16 cellular contexts compared by ENCODE assay signal in genomic region chr10:102122450-102122849, GRCh38. TPM values are rescaled to one million over a fixed set of nuclear protein-coding genes. Genes with fewer than 3 reads are reported as not detected.
DNase-seq lines count a peak whose midpoint lies in the region; ATAC-seq, FAIRE-seq and TF ChIP-seq lines count a peak whose summit lies in the region.
"Had no signal": no experiment of that assay in that cellular context is flagged by ENCODE, and none has a peak within 500 bp of the region (broad histone marks: within the 10 kb centered on the region; RNA-seq: fewer than 3 reads in every experiment).

No MANE protein-coding gene starts in this region.

- H3K56ac ChIP-seq in H1 (replicated peaks; ENCODE audit: insufficient read length, low read depth, low read length): no peak overlapping the region

- H3K9me3 Mint-ChIP-seq in nephron: no peaks in the 10 kb centered on the region

- H3K4me2 ChIP-seq in mammary epithelial cell (ENCODE audit: insufficient read depth, low read depth, low read length) (no peak overlapping the region), H1 (ENCODE audit: insufficient read depth in 1 of 2, low read depth in 2 of 2, low read length in 2 of 2) (peak overlapping the region; percentile 65 to 94)

- no peaks in the 10 kb centered on the region for H4K20me1 ChIP-seq in mammary epithelial cell (ENCODE audit: insufficient read depth, low read length)
- no peaks in the 10 kb centered on the region for H4K20me1 ChIP-seq in H1 (replicated peaks in 1 of 2; ENCODE audit: control insufficient read depth in 1 of 2, insufficient read depth in 2 of 2, low read length in 2 of 2)

- H4K5ac ChIP-seq in H1 (ENCODE audit: insufficient read length, low read depth, low read length): no peak overlapping the region

- no peaks in the 10 kb centered on the region; the same call in 1 of the 2 replicates for H3K79me1 ChIP-seq in H1 (ENCODE audit: low read depth, low read length)

- 88% methylated on average over 1 of the region's 1 CpG for WGBS in mammary epithelial cell (ENCODE audit: low coverage, missing lambda C conversion rate)
- 82% methylated on average over 1 of the region's 1 CpG; no CpG with 5 or more reads in 1 of the 2 experiments for WGBS in H1 (ENCODE audit: extremely low coverage in 1 of 2, insufficient coverage in 1 of 2, insufficient read length in 1 of 2, insufficient replicate concordance in 2 of 2, low coverage in 1 of 2, low lambda C conversion rate in 2 of 2, missing lambda C conversion rate in 1 of 2), 2 experiments
- WGBS in suprapubic skin: 100% methylated on average over 1 of the region's 1 CpG

- H2BK15ac ChIP-seq in H1 (ENCODE audit: low read length): no peak overlapping the region

- peak overlapping the region; percentile 98 to 100 for H3K27ac ChIP-seq in breast epithelium
- no peak overlapping the region for H3K27ac ChIP-seq in mammary epithelial cell (ENCODE audit: insufficient read depth, low read depth, low read length)
- H3K27ac ChIP-seq in H1 (ENCODE audit: low read depth, low read length): peak overlapping the region; percentile 85
- H3K27ac ChIP-seq in upper lobe of right lung: peak overlapping the region; percentile 99
- H3K27ac ChIP-seq in suprapubic skin: no peak overlapping the region

- H3K79me2 ChIP-seq in mammary epithelial cell (ENCODE audit: insufficient read depth, low read length): peaks cover 27% of the 10 kb centered on the region
- H3K79me2 ChIP-seq in H1 (ENCODE audit: control insufficient read depth in 1 of 2, insufficient read depth in 2 of 2, low read length in 2 of 2): peaks cover 0 to 20% of the 10 kb centered on the region in 2 experiments; a peak in 2 of 4 replicates

- H3K9ac ChIP-seq in mammary epithelial cell (ENCODE audit: insufficient read depth, low read length): no peak overlapping the region
- H3K9ac ChIP-seq in H1 (replicated peaks in 1 of 4; ENCODE audit: extremely low read depth in 1 of 4, low read depth in 3 of 4, low read length in 3 of 4): no peak overlapping the region

- H2BK120ac ChIP-seq in H1 (replicated peaks; ENCODE audit: low read depth, low read length): peak overlapping the region; percentile 12

- no peak for TF ChIP-seq EP300 in H1 (IDR thresholded peaks at IDR 0.05; ENCODE audit: borderline replicate concordance in 1 of 2, low read depth in 2 of 2, low read length in 2 of 2)
- TF ChIP-seq EP300 in suprapubic skin (IDR thresholded peaks at IDR 0.05): no peak

- H2BK5ac ChIP-seq in H1 (ENCODE audit: low read depth, low read length): peak overlapping the region; percentile 94

- no peaks in the 10 kb centered on the region for H3K36me3 ChIP-seq in breast epithelium
- no peaks in the 10 kb centered on the region for H3K36me3 ChIP-seq in mammary epithelial cell (ENCODE audit: insufficient read depth, low read length)
- H3K36me3 ChIP-seq in H1 (ENCODE audit: control insufficient read depth in 2 of 4, insufficient read depth in 4 of 4, low read length in 3 of 4): no peaks in the 10 kb centered on the region
- H3K36me3 ChIP-seq in upper lobe of right lung: no peaks in the 10 kb centered on the region
- no peaks in the 10 kb centered on the region for H3K36me3 ChIP-seq in suprapubic skin

- TF ChIP-seq RAD21 in H1 (IDR thresholded peaks at IDR 0.05 in 1 of 2, conservative IDR thresholded peaks at IDR 0.05 in 1 of 2; ENCODE audit: low read depth in 2 of 2, low read length in 2 of 2): no peak

- H3K27ac Mint-ChIP-seq in nephron: peak overlapping the region; percentile 95 to 100 (median 99)
- H3K27ac Mint-ChIP-seq: activated CD4-positive, alpha-beta T cell treated with anti-CD3 and anti-CD28 coated beads for 36 hours had no signal

- peak overlapping the region; percentile 97 for H2BK12ac ChIP-seq in H1 (ENCODE audit: low read depth, low read length)

- BruUV-seq in mammary epithelial cell (replicated peaks; lab: Mats Ljungman, UMichigan): no TSS peak

- peak overlapping the region; percentile 76 for H4K91ac ChIP-seq in H1 (replicated peaks; ENCODE audit: insufficient read length, low read length)

- TF ChIP-seq CTCF in breast epithelium (IDR thresholded peaks at IDR 0.05) (no peak), mammary epithelial cell (conservative IDR thresholded peaks at IDR 0.05 in 1 of 2, IDR thresholded peaks at IDR 0.05 in 1 of 2; ENCODE audit: extremely low read depth in 1 of 2, insufficient read depth in 1 of 2, low read depth in 1 of 2, low read length in 2 of 2) (no peak), H1 (IDR thresholded peaks at IDR 0.05; ENCODE audit: control extremely low read depth in 1 of 3, insufficient read depth in 1 of 3, low read depth in 1 of 3, low read length in 3 of 3) (no peak), nephron (IDR thresholded peaks at IDR 0.05; ENCODE audit: unreplicated experiment in 3 of 3) (no peak), upper lobe of right lung (IDR thresholded peaks at IDR 0.05) (no peak), suprapubic skin (IDR thresholded peaks at IDR 0.05) (no peak)

- DNase-seq in breast epithelium (ENCODE audit: low spot score in 2 of 2) (no peak), mammary epithelial cell (no peak), H1 (ENCODE audit: low read depth in 1 of 2, low spot score in 2 of 2) (no peak), upper lobe of right lung (no peak), H4 (ENCODE audit: low spot score) (no peak), urothelium cell line (ENCODE audit: low spot score) (no peak), suprapubic skin (ENCODE audit: low spot score in 2 of 2) (no peak)
- DNase-seq: activated CD4-positive, alpha-beta T cell treated with anti-CD3 and anti-CD28 coated beads for 36 hours; effector CD8-positive, alpha-beta T cell; KBM-7; NCI-H1417 treated with DMSO at 0.1 percent for 48 hours; NCI-H510A treated with DMSO at 0.1 percent for 48 hours; stimulated activated naive CD4-positive, alpha-beta T cell had no signal

- POLR2A ChIA-PET in H1 (lab: Charles Lee; ENCODE audit: partially characterized antibody): interaction anchor here (0.6 to 4.0 kb wide), 14 partner anchors 9 to 241 kb away, joined by 3 to 37 read pairs (median 4); partner anchors contain the start of genes NOLC1 and PPRC1

- no peak for ATAC-seq in upper lobe of right lung
- ATAC-seq: activated CD4-positive, alpha-beta T cell treated with anti-CD3 and anti-CD28 coated beads for 36 hours; body of pancreas; Panc1 had no signal

- H3K23me2 ChIP-seq in H1 (ENCODE audit: low read depth, low read length): peaks cover 21% of the 10 kb centered on the region

- no peaks in the 10 kb centered on the region for H3K36me3 Mint-ChIP-seq in nephron (ENCODE audit: low read depth)

- CTCF ChIA-PET in mammary epithelial cell (lab: Charles Lee; ENCODE audit: low non-redundant PET): interaction anchor here (0.6 kb wide), 1 partner anchor 282 kb away, joined by 3 read pairs; no protein-coding TSS in a partner anchor
- CTCF ChIA-PET in H1 (lab: Charles Lee; ENCODE audit: partially characterized antibody): interaction anchor here (1.0 to 4.5 kb wide), 9 partner anchors 9 to 225 kb away, joined by 3 to 28 read pairs (median 3); partner anchors contain the start of gene PPRC1

- FAIRE-seq in H1 (lab: Jason Lieb, UNC) (no peak), urothelium cell line (lab: Jason Lieb, UNC) (no peak)

- no peak overlapping the region for H3K4me3 ChIP-seq in breast epithelium
- H3K4me3 ChIP-seq in mammary epithelial cell (replicated peaks in 1 of 3; ENCODE audit: insufficient read depth in 1 of 3, low read depth in 2 of 3, low read length in 3 of 3): no peak overlapping the region
- peak overlapping the region in 3 of 4 experiments; percentile 11 to 93 (median 83); a peak in 4 of 8 replicates for H3K4me3 ChIP-seq in H1 (ENCODE audit: extremely low read depth in 1 of 4, insufficient read depth in 2 of 4, low read depth in 3 of 4, low read length in 4 of 4)
- no peak overlapping the region for H3K4me3 ChIP-seq in upper lobe of right lung
- no peak overlapping the region for H3K4me3 ChIP-seq in suprapubic skin
- H3K4me3 ChIP-seq: body of pancreas had no signal

- peak overlapping the region; percentile 5 for H3K4ac ChIP-seq in H1 (replicated peaks; ENCODE audit: insufficient read length, low read depth, low read length)

- dilution Hi-C loops in mammary epithelial cell (cut with HindIII; ENCODE audit: low sequenced_read_pairs): no loop called here

- TF ChIP-seq POLR2A in breast epithelium (IDR thresholded peaks at IDR 0.05): no peak
- no peak for TF ChIP-seq POLR2A in H1 (IDR thresholded peaks at IDR 0.05; ENCODE audit: control extremely low read depth in 1 of 2, low read depth in 2 of 2, low read length in 2 of 2)
- no peak for TF ChIP-seq POLR2A in suprapubic skin (IDR thresholded peaks at IDR 0.05)

- H3K4me1 Mint-ChIP-seq in nephron: peaks cover 39% of the 10 kb centered on the region

- H2AK5ac ChIP-seq in H1 (ENCODE audit: low read depth, low read length): peak overlapping the region; percentile 49; the same call in 1 of the 2 replicates

- H2AFZ ChIP-seq in mammary epithelial cell (ENCODE audit: low read depth, low read length) (no peak overlapping the region), H1 (ENCODE audit: low read length) (no peak overlapping the region; the same call in 1 of the 2 replicates)

- peak overlapping the region; percentile 53; the same call in 1 of the 2 replicates for H2BK20ac ChIP-seq in H1 (ENCODE audit: low read length)

- H3K4me3 Mint-ChIP-seq in nephron: peak overlapping the region; percentile 61 to 95 (median 70)

- no peak overlapping the region; the same call in 1 of the 2 replicates for H3K18ac ChIP-seq in H1 (ENCODE audit: extremely low read depth, low read length)

- no peak overlapping the region for H3K14ac ChIP-seq in H1 (ENCODE audit: insufficient read length)

- H3K27me3 ChIP-seq in breast epithelium: no peaks in the 10 kb centered on the region
- no peaks in the 10 kb centered on the region for H3K27me3 ChIP-seq in mammary epithelial cell (ENCODE audit: insufficient read depth, low read length)
- H3K27me3 ChIP-seq in H1 (replicated peaks in 1 of 4; ENCODE audit: control insufficient read depth in 3 of 4, extremely low read depth in 1 of 4, insufficient read depth in 3 of 4, low read length in 3 of 4): no peaks in the 10 kb centered on the region
- no peaks in the 10 kb centered on the region for H3K27me3 ChIP-seq in upper lobe of right lung
- no peaks in the 10 kb centered on the region for H3K27me3 ChIP-seq in suprapubic skin
- H3K27me3 ChIP-seq: body of pancreas had no signal

- H3K4me1 ChIP-seq in breast epithelium: peaks cover 6 to 16% of the 10 kb centered on the region in 2 donors
- H3K4me1 ChIP-seq in mammary epithelial cell (ENCODE audit: insufficient read depth, low read length): peaks cover 24% of the 10 kb centered on the region
- peaks cover 20 to 31% (median 23%) of the 10 kb centered on the region in 4 experiments for H3K4me1 ChIP-seq in H1 (replicated peaks in 1 of 4; ENCODE audit: control insufficient read depth in 3 of 4, insufficient read depth in 4 of 4, low read length in 3 of 4)
- peaks cover 20% of the 10 kb centered on the region for H3K4me1 ChIP-seq in upper lobe of right lung
- H3K4me1 ChIP-seq in suprapubic skin: peaks cover 35% of the 10 kb centered on the region

- in situ Hi-C loops in mammary epithelial cell (cut with MboI; ENCODE audit: low sequenced_read_pairs in 2 of 2): no loop called here

- intact Hi-C loops in breast epithelium (cut with DNase I; ENCODE audit: low total_unique reads) (no loop called here), mammary epithelial cell (cut with micrococcal nuclease) (no loop called here), upper lobe of right lung (cut with DNase I) (no loop called here)

- no peaks in the 10 kb centered on the region for H3K27me3 Mint-ChIP-seq in nephron (ENCODE audit: low read depth)
- H3K27me3 Mint-ChIP-seq: activated CD4-positive, alpha-beta T cell treated with anti-CD3 and anti-CD28 coated beads for 36 hours had no signal

- no peak overlapping the region for H3K23ac ChIP-seq in H1 (ENCODE audit: insufficient read length)

- H3K9me3 ChIP-seq in breast epithelium (no peaks in the 10 kb centered on the region), mammary epithelial cell (replicated peaks; ENCODE audit: insufficient read depth, low read length) (no peaks in the 10 kb centered on the region), H1 (ENCODE audit: insufficient read depth in 2 of 2, low read depth in 1 of 2, low read length in 1 of 2) (no peaks in the 10 kb centered on the region), upper lobe of right lung (no peaks in the 10 kb centered on the region), suprapubic skin (no peaks in the 10 kb centered on the region)
- H3K9me3 ChIP-seq: body of pancreas had no signal

- H4K8ac ChIP-seq in H1 (ENCODE audit: extremely low read depth, insufficient read depth, low read length): no peak overlapping the region

RNA-seq across cellular contexts. Expression of gene LDB1, which starts 2.3 kb away (rescaled TPM):
- total RNA-seq in breast epithelium: 10 to 100 TPM; 29.6 to 53.6 (median 43.6) TPM
- 10 to 100 TPM; 54.3 to 77.1 TPM for total RNA-seq in mammary epithelial cell
- 83.6 TPM for polyA plus RNA-seq in mammary epithelial cell
- polyA minus RNA-seq in mammary epithelial cell: 192 TPM
- 88.4 and 88.8 TPM in 2 replicates for total RNA-seq in H1 (2021; fragmentation: NEBNext Ultra II Directional; extraction: Animal tissue kit (Norgen Biotek cat#: 25700))
- 138 and 170 TPM in 2 replicates for polyA plus RNA-seq in H1 (2011; rRNA removed)
- 134 TPM for polyA plus RNA-seq in H1 (2011; cell fraction: cytosol; rRNA removed)
- 345 TPM for polyA plus RNA-seq in H1 (2011; cell fraction: nucleus; rRNA removed)
- polyA plus RNA-seq in H1 (2012, experiment 1 of 2): 91.5 to 105 TPM (median 97.6 TPM) in 4 replicates
- polyA plus RNA-seq in H1 (2012, experiment 2 of 2): 61.4 TPM
- 72.4 TPM for polyA plus RNA-seq in H1 (2013, experiment 1 of 2)
- polyA plus RNA-seq in H1 (2013, experiment 2 of 2): 63.4 TPM
- 136 and 173 TPM in 2 replicates for polyA minus RNA-seq in H1 (2011; rRNA and poly(A)+ RNA removed)
- polyA minus RNA-seq in H1 (2011; cell fraction: cytosol; rRNA and poly(A)+ RNA removed): 72.1 TPM
- 91.2 TPM for polyA minus RNA-seq in H1 (2011; cell fraction: nucleus; rRNA and poly(A)+ RNA removed)
- total RNA-seq in upper lobe of right lung: 60.1 TPM
- total RNA-seq in H4 (2014; rRNA removed; shearing (Covaris generic)): 16.8 and 31.3 TPM in 2 replicates
- total RNA-seq in suprapubic skin: 100 to 1,000 TPM in 2 of 4 donors, 10 to 100 TPM in 2; 62.0 to 217 (median 96.0) TPM

RNA-seq across cellular contexts. Expression of gene PPRC1, which starts 10.4 kb away (rescaled TPM):
- 10 to 100 TPM in 2 of 3 donors, 1 to 10 TPM in 1; 9.1 to 21.0 (median 19.8) TPM for total RNA-seq in breast epithelium
- 10 to 100 TPM; 14.5 to 69.0 TPM for total RNA-seq in mammary epithelial cell
- 27.4 TPM for polyA plus RNA-seq in mammary epithelial cell
- polyA minus RNA-seq in mammary epithelial cell: 88.8 TPM
- total RNA-seq in H1 (2021; fragmentation: NEBNext Ultra II Directional; extraction: Animal tissue kit (Norgen Biotek cat#: 25700)): 86.2 and 88.4 TPM in 2 replicates
- polyA plus RNA-seq in H1 (2011; rRNA removed): 46.5 and 65.3 TPM in 2 replicates
- 34.7 TPM for polyA plus RNA-seq in H1 (2011; cell fraction: cytosol; rRNA removed)
- 83.7 TPM for polyA plus RNA-seq in H1 (2011; cell fraction: nucleus; rRNA removed)
- 59.8 to 81.4 TPM (median 78.6 TPM) in 4 replicates for polyA plus RNA-seq in H1 (2012, experiment 1 of 2)
- 59.2 TPM for polyA plus RNA-seq in H1 (2012, experiment 2 of 2)
- polyA plus RNA-seq in H1 (2013, experiment 1 of 2): 61.6 TPM
- polyA plus RNA-seq in H1 (2013, experiment 2 of 2): 58.6 TPM
- polyA minus RNA-seq in H1 (2011; rRNA and poly(A)+ RNA removed): 73.5 and 89.5 TPM in 2 replicates
- 52.6 TPM for polyA minus RNA-seq in H1 (2011; cell fraction: cytosol; rRNA and poly(A)+ RNA removed)
- 53.6 TPM for polyA minus RNA-seq in H1 (2011; cell fraction: nucleus; rRNA and poly(A)+ RNA removed)
- 38.3 TPM for total RNA-seq in upper lobe of right lung
- 12.8 and 14.7 TPM in 2 replicates for total RNA-seq in H4 (2014; rRNA removed; shearing (Covaris generic))
- 10 to 100 TPM; 42.6 to 80.0 (median 55.2) TPM for total RNA-seq in suprapubic skin

RNA-seq across cellular contexts. Expression of gene NOLC1, which starts 29.7 kb away (rescaled TPM):
- total RNA-seq in breast epithelium (10 to 100 TPM; 40.5 to 82.8 (median 65.5) TPM), mammary epithelial cell (100 to 1,000 TPM in 1 of 2 donors, 10 to 100 TPM in 1; 51.2 to 116 TPM), upper lobe of right lung (37.9 TPM), suprapubic skin (10 to 100 TPM; 47.8 to 94.9 (median 77.9) TPM)
- polyA plus RNA-seq in mammary epithelial cell (170 TPM), H1 (2011; rRNA removed) (63.5 and 86.3 TPM in 2 replicates)
- 74.5 TPM for polyA minus RNA-seq in mammary epithelial cell
- total RNA-seq in H1 (2021; fragmentation: NEBNext Ultra II Directional; extraction: Animal tissue kit (Norgen Biotek cat#: 25700)): 191 and 194 TPM in 2 replicates
- 167 TPM for polyA plus RNA-seq in H1 (2011; cell fraction: cytosol; rRNA removed)
- polyA plus RNA-seq in H1 (2011; cell fraction: nucleus; rRNA removed): 72.4 TPM
- 146 to 155 TPM (median 150 TPM) in 4 replicates for polyA plus RNA-seq in H1 (2012, experiment 1 of 2)
- 11.2 TPM for polyA plus RNA-seq in H1 (2012, experiment 2 of 2)
- polyA plus RNA-seq in H1 (2013, experiment 1 of 2): 180 TPM
- 184 TPM for polyA plus RNA-seq in H1 (2013, experiment 2 of 2)
- 81.9 and 106 TPM in 2 replicates for polyA minus RNA-seq in H1 (2011; rRNA and poly(A)+ RNA removed)
- polyA minus RNA-seq in H1 (2011; cell fraction: cytosol; rRNA and poly(A)+ RNA removed): 71.8 TPM
- polyA minus RNA-seq in H1 (2011; cell fraction: nucleus; rRNA and poly(A)+ RNA removed): 41.1 TPM
- 55.3 and 72.3 TPM in 2 replicates for total RNA-seq in H4 (2014; rRNA removed; shearing (Covaris generic))

RNA-seq across cellular contexts. Expression of gene HPS6, which starts 57.3 kb away (rescaled TPM):
- total RNA-seq in breast epithelium: 10 to 100 TPM; 17.4 to 22.7 (median 19.7) TPM
- 10 to 100 TPM; 26.8 to 39.3 TPM for total RNA-seq in mammary epithelial cell
- 23.3 TPM for polyA plus RNA-seq in mammary epithelial cell
- polyA minus RNA-seq in mammary epithelial cell: 41.6 TPM
- 16.2 and 17.7 TPM in 2 replicates for total RNA-seq in H1 (2021; fragmentation: NEBNext Ultra II Directional; extraction: Animal tissue kit (Norgen Biotek cat#: 25700))
- 10.2 and 12.3 TPM in 2 replicates for polyA plus RNA-seq in H1 (2011; rRNA removed)
- polyA plus RNA-seq in H1 (2011; cell fraction: cytosol; rRNA removed): 8.5 TPM
- 9.5 TPM for polyA plus RNA-seq in H1 (2011; cell fraction: nucleus; rRNA removed)
- polyA plus RNA-seq in H1 (2012, experiment 1 of 2): 7.7 to 13.0 TPM (median 11.5 TPM) in 4 replicates
- polyA plus RNA-seq in H1 (2012, experiment 2 of 2): 14.0 TPM
- 8.3 TPM for polyA plus RNA-seq in H1 (2013, experiment 1 of 2)
- 8.2 TPM for polyA plus RNA-seq in H1 (2013, experiment 2 of 2)
- 8.9 and 10.7 TPM in 2 replicates for polyA minus RNA-seq in H1 (2011; rRNA and poly(A)+ RNA removed)
- polyA minus RNA-seq in H1 (2011; cell fraction: cytosol; rRNA and poly(A)+ RNA removed): 10.3 TPM
- polyA minus RNA-seq in H1 (2011; cell fraction: nucleus; rRNA and poly(A)+ RNA removed): 7.0 TPM
- 22.6 TPM for total RNA-seq in upper lobe of right lung
- 6.3 and 16.8 TPM in 2 replicates for total RNA-seq in H4 (2014; rRNA removed; shearing (Covaris generic))
- 10 to 100 TPM; 23.6 to 43.2 (median 31.3) TPM for total RNA-seq in suprapubic skin

Comparison
In these comparisons a context has a peak if more than half of its experiments do, and no peak if none do; other contexts are left out.
1. H3K27ac ChIP-seq: peak in breast epithelium (2 of 2), H1 (single experiment) and upper lobe of right lung (single experiment); none in mammary epithelial cell (single experiment) and suprapubic skin (single experiment).
2. H3K4me3 ChIP-seq: peak in H1 (3 of 4); none in breast epithelium (0 of 3), mammary epithelial cell (0 of 3), upper lobe of right lung (single experiment) and suprapubic skin (single experiment).